In genomic region chr5:95863383-95863757, GRCh38 we compare ENCODE assay signal across 10 cellular contexts. TPM values are rescaled to one million over a fixed set of nuclear protein-coding genes. Genes with fewer than 3 reads are reported as not detected.
DNase-seq lines count a peak whose midpoint lies in the region; ATAC-seq and TF ChIP-seq lines count a peak whose summit lies in the region.
"Had no signal": no experiment of that assay in that cellular context is flagged by ENCODE, and none has a peak within 500 bp of the region (broad histone marks: within the 10 kb centered on the region; RNA-seq: fewer than 3 reads in every experiment).

No MANE protein-coding gene starts in this region.

- H3K9me2 ChIP-seq in hepatocyte (replicated peaks; ENCODE audit: insufficient read depth) = no peaks in the 10 kb centered on the region

- H4K20me1 ChIP-seq in hepatocyte (ENCODE audit: insufficient read depth, poor library complexity, severe bottlenecking) = no peaks in the 10 kb centered on the region

- no peak for ATAC-seq in GM18502 (IDR thresholded peaks at IDR 0.05; ENCODE audit: poor library complexity, unreplicated experiment)
- no peak for ATAC-seq in GM21619 (IDR thresholded peaks at IDR 0.05; ENCODE audit: unreplicated experiment)
- ATAC-seq: naive thymus-derived CD4-positive, alpha-beta T cell had no signal

- peaks cover 52% of the 10 kb centered on the region for H3K4me1 ChIP-seq in hepatocyte (ENCODE audit: insufficient read depth)

- H3K27ac ChIP-seq in adipose tissue (ENCODE audit: low read depth, low read length) (peak overlapping the region; percentile 33), hepatocyte (peak overlapping the region; percentile 89)

- TF ChIP-seq CTCF in hepatocyte (IDR thresholded peaks at IDR 0.05; ENCODE audit: poor library complexity) = no peak

- H3K9me3 ChIP-seq in hepatocyte (ENCODE audit: low read depth) = no peaks in the 10 kb centered on the region

- H3K27me3 ChIP-seq in hepatocyte = no peaks in the 10 kb centered on the region

- H2AFZ ChIP-seq in hepatocyte = no peak overlapping the region

- no peaks in the 10 kb centered on the region for H3K36me3 ChIP-seq in hepatocyte (replicated peaks; ENCODE audit: insufficient read depth, low read depth)

- DNase-seq in Kasumi-1 (lab: John Stamatoyannopoulos, UW) (peak; percentile 12 to 13), hepatocyte (ENCODE audit: low spot score) (peak; percentile 53), stromal cell of bone marrow (ENCODE audit: low read depth) (peak; percentile 95), NCI-H82 treated with DMSO at 0.1 percent for 48 hours (lab: John Stamatoyannopoulos, UW; ENCODE audit: unreplicated experiment) (no peak)
- no peak for DNase-seq in activated CD8-positive, alpha-beta memory T cell treated with anti-CD3 and anti-CD28 coated beads for 24 hours
- DNase-seq: naive thymus-derived CD4-positive, alpha-beta T cell; stimulated activated naive CD4-positive, alpha-beta T cell had no signal

- 53 to 61% (median 56%) methylated on average over 4 of the region's 4 CpGs for WGBS in adipose tissue, 3 donors
- WGBS in hepatocyte (ENCODE audit: low lambda C conversion rate, missing lambda C conversion rate) = 69% methylated on average over 4 of the region's 4 CpGs

- no peak overlapping the region for H3K4me3 ChIP-seq in hepatocyte

- peak overlapping the region; percentile 54 for H3K4me2 ChIP-seq in hepatocyte

- H3K79me2 ChIP-seq in hepatocyte = no peaks in the 10 kb centered on the region

RNA-seq across cellular contexts. Expression of gene GLRX, which starts 40.8 kb away (rescaled TPM):
- 100 to 1,000 TPM in 2 of 3 donors, 10 to 100 TPM in 1; 28.6 to 212 (median 201) TPM for polyA plus RNA-seq in adipose tissue
- 57.8 and 79.1 TPM in 2 replicates for total RNA-seq in hepatocyte
- 101 and 103 TPM in 2 replicates for polyA plus RNA-seq in hepatocyte

Comparison
In these comparisons a context has a peak if more than half of its experiments do, and no peak if none do; other contexts are left out.
1. DNase-seq: peak in Kasumi-1 (2 of 2), hepatocyte (single experiment) and stromal cell of bone marrow (single experiment); none in NCI-H82 treated with DMSO at 0.1 percent for 48 hours (single experiment) and activated CD8-positive, alpha-beta memory T cell treated with anti-CD3 and anti-CD28 coated beads for 24 hours (single experiment).